7 cellular contexts compared by ENCODE assay signal in the genomic region with DNA sequence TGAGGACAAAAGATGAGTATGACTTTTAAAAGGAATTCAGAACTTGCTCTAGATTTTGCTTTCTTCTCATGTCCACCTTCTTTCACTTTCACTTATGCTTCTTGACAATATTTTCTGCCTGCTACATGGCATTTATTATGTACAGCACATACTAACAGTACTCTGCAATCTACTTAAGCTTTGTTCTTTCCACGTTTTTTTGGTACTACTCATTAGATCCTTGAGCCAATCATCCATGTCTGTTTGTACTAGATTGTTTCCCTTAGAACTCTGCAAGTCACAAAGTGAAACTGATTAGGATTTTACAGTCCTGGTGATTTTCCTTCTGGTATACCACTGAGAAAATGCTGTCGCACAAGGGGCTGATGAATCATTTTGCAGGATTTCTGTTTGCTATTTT.
DNase-seq lines count a peak whose midpoint lies in the region; ATAC-seq, FAIRE-seq and TF ChIP-seq lines count a peak whose summit lies in the region.

No MANE protein-coding gene starts in this region.

- 5 to 7% (median 5%) methylated on average over 2 of the region's 2 CpGs for WGBS in ovary, 3 donors

- peak; percentile 67 for ATAC-seq in GM21717 (IDR thresholded peaks at IDR 0.05; ENCODE audit: unreplicated experiment)

- peak; percentile 82 for FAIRE-seq in GM12892 (lab: Jason Lieb, UNC)

- no peak for TF ChIP-seq EP300 in ovary (IDR thresholded peaks at IDR 0.05)

- CTCF ChIA-PET in RWPE1 (lab: Yijun Ruan, JAX) = interaction anchor here (1.2 kb wide), 1 partner anchor 34 kb away, joined by 4 read pairs; no protein-coding TSS in a partner anchor

- peak overlapping the region in 1 of 2 donors; percentile 32 for H3K27ac ChIP-seq in ovary
- no peak overlapping the region for H3K27ac ChIP-seq in RWPE1

- no peaks in the 10 kb centered on the region for H3K27me3 ChIP-seq in ovary

- no peaks in the 10 kb centered on the region for H3K36me3 ChIP-seq in ovary

- TF ChIP-seq POLR2A in GM12892 (IDR thresholded peaks at IDR 0.05; ENCODE audit: low read depth, low read length) (no peak), ovary (IDR thresholded peaks at IDR 0.05) (no peak)

- H3K9me3 ChIP-seq in ovary = no peaks in the 10 kb centered on the region

- DNase-seq in GM12892 (ENCODE audit: insufficient read length) (no peak), LHCN-M2 (ENCODE audit: low read depth) (peak; percentile 54), cerebellar cortex (ENCODE audit: low spot score) (peak; percentile 12), ovary (no peak), RWPE1 (ENCODE audit: low spot score) (no peak)
- DNase-seq in stimulated activated CD8-positive, alpha-beta memory T cell treated with anti-CD3 and anti-CD28 coated beads, Interleukin-4, amount 100 ng/mL, for 48 hours = no peak

- POLR2A ChIA-PET in RWPE1 (lab: Yijun Ruan, JAX; ENCODE audit: low non-redundant PET) = no interaction called here

- intact Hi-C loops in ovary (cut with DNase I) = no loop called here

- peaks cover 2% of the 10 kb centered on the region for H3K4me1 ChIP-seq in ovary (ENCODE audit: insufficient read depth)

- TF ChIP-seq CTCF in ovary (IDR thresholded peaks at IDR 0.05) = no peak
- TF ChIP-seq CTCF in RWPE1 (conservative IDR thresholded peaks at IDR 0.05; ENCODE audit: low read depth) = no peak

- peak overlapping the region; percentile 11 for H3K4me3 ChIP-seq in ovary

Comparison
In these comparisons a context has a peak if more than half of its experiments do, and no peak if none do; other contexts are left out.
1. DNase-seq: peak in LHCN-M2 (single experiment) and cerebellar cortex (single experiment); none in GM12892 (single experiment), ovary (0 of 5), stimulated activated CD8-positive, alpha-beta memory T cell treated with anti-CD3 and anti-CD28 coated beads, Interleukin-4, amount 100 ng/mL, for 48 hours (single experiment) and RWPE1 (single experiment).